1 cellular context compared by ENCODE assay signal in the genomic region with DNA sequence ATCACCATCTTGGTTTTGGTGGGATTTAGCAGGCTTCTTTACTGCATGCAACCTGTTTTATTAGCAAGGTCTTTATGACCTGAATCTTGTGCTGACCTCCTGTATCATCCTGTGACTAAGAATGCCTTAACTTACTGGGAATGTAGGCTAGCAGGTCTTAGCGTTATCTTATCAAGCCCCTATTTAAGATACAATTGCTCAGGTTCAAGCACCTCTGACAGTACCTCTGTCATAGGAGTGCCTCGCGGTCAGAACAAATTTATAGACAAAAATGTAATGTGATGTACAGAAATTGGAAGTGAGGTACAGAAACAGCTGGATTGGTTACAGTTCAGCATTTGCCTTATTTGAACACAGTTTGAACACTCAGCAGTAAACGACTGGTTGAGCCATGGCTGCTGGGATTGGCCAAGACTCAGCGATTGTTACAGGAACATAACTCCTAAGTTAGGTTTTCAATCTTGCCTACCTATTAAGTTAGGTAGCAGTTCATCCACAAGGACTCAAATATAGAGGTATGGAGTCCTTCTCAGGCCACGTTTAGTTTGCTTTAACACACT.
TF ChIP-seq lines count a peak whose summit lies in the region.

No MANE protein-coding gene starts in this region.

TF ChIP-seq in GM12878, 131 proteins besides CTCF, POLR2A, EP300 and RAD21 (continued from another document):
- TF ChIP-seq ZBTB40 (IDR thresholded peaks at IDR 0.05; ENCODE audit: borderline replicate concordance), result no peak
- TF ChIP-seq POLR2AphosphoS2 (IDR thresholded peaks at IDR 0.05; ENCODE audit: low read depth, low read length), result no peak
TF ChIP-seq in GM12878: peak in this region for 0.
